ENCODE assay signal across 18 cellular contexts in the genomic region with DNA sequence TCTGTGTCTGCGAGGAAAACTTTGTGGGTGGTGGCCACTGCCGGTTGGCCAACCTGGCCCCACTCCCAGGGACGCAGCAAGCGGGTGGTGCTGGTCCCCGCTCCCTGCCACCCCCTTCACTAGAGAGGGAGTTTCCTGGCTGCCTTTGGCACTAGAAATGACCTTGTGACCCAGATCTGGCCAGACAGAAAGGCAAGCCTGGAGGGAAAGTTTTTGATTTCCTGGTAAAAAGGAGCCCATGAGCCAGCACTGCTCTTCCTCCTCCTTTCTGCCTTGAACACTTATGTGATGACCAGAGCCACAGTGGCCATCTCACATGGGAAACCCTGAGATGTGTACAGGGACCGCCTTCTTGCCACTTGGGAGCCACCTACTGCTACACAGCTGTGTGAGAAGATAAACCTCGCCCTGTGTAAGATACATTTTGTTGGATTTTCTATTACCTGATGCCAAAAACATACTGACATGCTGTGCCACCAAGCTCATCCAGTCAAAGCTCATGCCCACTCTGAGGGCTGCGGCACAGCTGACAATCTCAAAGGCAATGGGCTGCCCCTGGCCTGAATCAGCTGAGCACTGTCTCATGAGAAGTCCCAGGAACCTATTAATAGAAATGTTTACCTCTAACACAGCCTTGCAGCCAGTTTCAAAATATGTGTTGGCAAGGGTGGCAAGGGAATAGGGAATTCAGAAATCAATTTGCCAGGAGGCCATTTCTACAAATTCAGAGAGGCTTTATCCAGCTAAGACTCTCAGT.
A peak's percentile ranks its signal among the peaks of the same experiment; 100 is the strongest.
DNase-seq lines count a peak whose midpoint lies in the region; ATAC-seq and TF ChIP-seq lines count a peak whose summit lies in the region.
"Had no signal": no experiment of that assay in that cellular context is flagged by ENCODE, and none has a peak within 500 bp of the region (broad histone marks: within the 10 kb centered on the region; RNA-seq: fewer than 3 reads in every experiment).

No MANE protein-coding gene starts in this region.

- 0 out of 2 replicates have a peak overlapping the region, but pooled peaks have one; percentile 48 for H3K14ac ChIP-seq in IMR-90 (replicated peaks; ENCODE audit: low read depth, low read length)

- no peak overlapping the region for H4K5ac ChIP-seq in IMR-90 (ENCODE audit: low read depth, low read length)

- POLR2A ChIA-PET in IMR-90 (lab: Charles Lee; ENCODE audit: unreplicated experiment) = no interaction called here

- H2BK20ac ChIP-seq in IMR-90 (ENCODE audit: low read depth, low read length) = no peak overlapping the region

- H3K9me3 Mint-ChIP-seq in Calu3 (ENCODE audit: low read depth, unreplicated experiment) = no peaks in the 10 kb centered on the region
- H3K9me3 Mint-ChIP-seq: activated T-helper 2 cell treated with anti-CD3 and anti-CD28 coated beads, Interferon-gamma antibody, Interleukin-2, Interleukin-4, amounts not matched to agents 10 μg/mL and 5 μg/mL and 100 μg/mL, durations not matched to agents 14 hours and 24 hours and 36 hours; IgD-negative memory B cell; T-helper 2 cell treated with Interferon-gamma antibody and Interleukin-4, amounts not matched to agents 5 μg/mL and 100 μg/mL, for 36 hours had no signal

- H3K9ac ChIP-seq in IMR-90 (ENCODE audit: low read depth, low read length) = no peak overlapping the region

- no peak overlapping the region for H3K4me2 ChIP-seq in IMR-90 (ENCODE audit: low read depth, low read length)

- intact Hi-C loops in IMR-90 (cut with micrococcal nuclease) = loop anchor here (5.0 kb wide), 2 partner anchors 94 to 144 kb away; a partner anchor contains a TSS
- intact Hi-C loops in stomach (cut with DNase I; ENCODE audit: low total_unique reads) = no loop called here
- intact Hi-C loops in testis (cut with DNase I; ENCODE audit: low total_unique reads) = no loop called here
- intact Hi-C loops in Calu3 (cut with micrococcal nuclease; ENCODE audit: unreplicated experiment) = loop anchor here (5.0 kb wide), 2 partner anchors 89 to 144 kb away; no protein-coding TSS in a partner anchor

- H4K8ac ChIP-seq in IMR-90 (ENCODE audit: low read depth in 2 of 2, low read length in 2 of 2) = no peak overlapping the region

- H3K27ac ChIP-seq in IMR-90 (ENCODE audit: insufficient read depth, low read length) = no peak overlapping the region
- H3K27ac ChIP-seq in stomach = peak overlapping the region in 3 of 5 donors; percentile 36 to 53 (median 47)
- H3K27ac ChIP-seq in testis = no peak overlapping the region

- no peak overlapping the region for H3K18ac ChIP-seq in IMR-90 (ENCODE audit: low read depth, low read length)

- no TSS peak for BruUV-seq in IMR-90 (replicated peaks; lab: Mats Ljungman, UMichigan)
- no TSS peak for BruUV-seq in Calu3 (replicated peaks; lab: Mats Ljungman, UMichigan)

- no peaks in the 10 kb centered on the region for H3K9me3 ChIP-seq in IMR-90 (ENCODE audit: control insufficient read depth, insufficient read depth, low read length)
- no peaks in the 10 kb centered on the region for H3K9me3 ChIP-seq in stomach
- H3K9me3 ChIP-seq in testis = no peaks in the 10 kb centered on the region

- H2BK15ac ChIP-seq in IMR-90 (ENCODE audit: low read depth, low read length) = peak overlapping the region; percentile 44; the same call in 1 of the 3 replicates

- H3K36me3 Mint-ChIP-seq in Calu3 (ENCODE audit: insufficient read depth, unreplicated experiment) = peaks cover 43% of the 10 kb centered on the region

- H2BK120ac ChIP-seq in IMR-90 (ENCODE audit: low read depth, low read length) = no peak overlapping the region

- peak; percentile 49; the same call in 1 of the 2 replicates for ATAC-seq in IMR-90 (ENCODE audit: low read depth)
- ATAC-seq in left lobe of liver = peak; percentile 55
- no peak for ATAC-seq in HG02885 (IDR thresholded peaks at IDR 0.05; ENCODE audit: poor library complexity, unreplicated experiment)

- no peaks in the 10 kb centered on the region for H3K27me3 ChIP-seq in IMR-90 (ENCODE audit: control insufficient read depth, insufficient read depth, low read length)
- no peaks in the 10 kb centered on the region for H3K27me3 ChIP-seq in stomach
- H3K27me3 ChIP-seq in testis = no peaks in the 10 kb centered on the region

- no peak for TF ChIP-seq RAD21 in IMR-90 (IDR thresholded peaks at IDR 0.05; ENCODE audit: low read length)

- CTCF ChIA-PET in IMR-90 (lab: Yijun Ruan, JAX) = interaction anchor here (1.1 kb wide), 1 partner anchor 18 kb away, joined by 4 read pairs; no protein-coding TSS in a partner anchor
- CTCF ChIA-PET in Calu3 (lab: Charles Lee) = interaction anchor here (1.1 kb wide), 1 partner anchor 8 kb away, joined by 6 read pairs; no protein-coding TSS in a partner anchor

- no peak for DNase-seq in IMR-90
- peak; percentile 71 to 80 for DNase-seq in erythroblast (lab: John Stamatoyannopoulos, UW)
- peak; percentile 42 for DNase-seq in left lobe of liver (ENCODE audit: low spot score)
- no peak for DNase-seq in stomach
- no peak for DNase-seq in testis
- DNase-seq in Calu3 = no peak
- no peak for DNase-seq in NCI-H146 (lab: John Stamatoyannopoulos, UW)
- DNase-seq: amygdala; GOT3; kidney glomerular epithelial cell; NCI-H2081 treated with DMSO at 0.1 percent for 48 hours; NCI-H524; retina; stimulated activated CD4-positive, alpha-beta T cell treated with anti-CD3 and anti-CD28 coated beads, Interleukin-1b, Interleukin-23, amount 100 ng/mL, for 48 hours had no signal

- TF ChIP-seq POLR2A in IMR-90 (IDR thresholded peaks at IDR 0.05; ENCODE audit: low read depth, low read length) = no peak
- no peak for TF ChIP-seq POLR2A in erythroblast (IDR thresholded peaks at IDR 0.05; ENCODE audit: low read length)
- TF ChIP-seq POLR2A in stomach (IDR thresholded peaks at IDR 0.05) = no peak
- no peak for TF ChIP-seq POLR2A in testis (IDR thresholded peaks at IDR 0.05)

- H3K4me3 ChIP-seq in IMR-90 (ENCODE audit: insufficient read depth, low read depth, low read length) (no peak overlapping the region), stomach (no peak overlapping the region), testis (no peak overlapping the region)

- no peak overlapping the region for H2AK9ac ChIP-seq in IMR-90 (replicated peaks; ENCODE audit: low read depth, low read length, poor library complexity)

- H3K9me1 ChIP-seq in IMR-90 (ENCODE audit: insufficient read depth, low read length) = peaks cover 15% of the 10 kb centered on the region

- H3K4me1 ChIP-seq in IMR-90 (ENCODE audit: control insufficient read depth, insufficient read depth, low read length) (peaks cover 10% of the 10 kb centered on the region), stomach (peaks cover 7 to 37% (median 16%) of the 10 kb centered on the region in 4 donors), testis (peaks cover 3% of the 10 kb centered on the region)

- H3K27me3 Mint-ChIP-seq in Calu3 (ENCODE audit: unreplicated experiment) = no peaks in the 10 kb centered on the region
- H3K27me3 Mint-ChIP-seq: IgD-negative memory B cell had no signal

- H3K36me3 ChIP-seq in IMR-90 (ENCODE audit: control insufficient read depth, insufficient read depth, low read length) = peaks cover 13% of the 10 kb centered on the region
- H3K36me3 ChIP-seq in stomach = peaks cover 0 to 29% (median 20%) of the 10 kb centered on the region in 4 donors
- no peaks in the 10 kb centered on the region for H3K36me3 ChIP-seq in testis (ENCODE audit: low read depth, missing control alignments)

- no peak overlapping the region for H3K56ac ChIP-seq in IMR-90 (ENCODE audit: extremely low read depth, insufficient read depth, low read length)

- no peak overlapping the region for H3K4me3 Mint-ChIP-seq in Calu3 (ENCODE audit: low read depth, unreplicated experiment)
- H3K4me3 Mint-ChIP-seq: IgD-negative memory B cell; T-helper 2 cell treated with Interferon-gamma antibody and Interleukin-4, amounts not matched to agents 5 μg/mL and 100 μg/mL, for 36 hours had no signal

- H4K20me1 ChIP-seq in IMR-90 (ENCODE audit: insufficient read depth, low read length) = 0 out of 2 replicates have a peak, but pooled peaks cover 3% of the 10 kb centered on the region

- H3K4ac ChIP-seq in IMR-90 (ENCODE audit: low read depth, low read length) = peak overlapping the region; percentile 3; the same call in 1 of the 2 replicates

- 100% methylated on average over 3 of the region's 8 CpGs; no CpG with 5 or more reads in 1 of the 2 experiments for WGBS in IMR-90 (ENCODE audit: extremely low coverage in 2 of 2, insufficient read length in 1 of 2), 2 experiments
- 46 to 70% (median 52%) methylated on average over 8 of the region's 8 CpGs for WGBS in stomach, 5 donors
- 55% methylated on average over 7 to 8 of the region's 8 CpGs for WGBS in testis, 2 donors

- TF ChIP-seq EP300 in stomach (IDR thresholded peaks at IDR 0.05) = no peak

- TF ChIP-seq CTCF in IMR-90 (conservative IDR thresholded peaks at IDR 0.05; ENCODE audit: low read depth, low read length) (no peak), stomach (IDR thresholded peaks at IDR 0.05) (no peak), testis (IDR thresholded peaks at IDR 0.05) (no peak), Calu3 (IDR thresholded peaks at IDR 0.05; ENCODE audit: unreplicated experiment) (no peak)

- peak overlapping the region; percentile 67; the same call in 1 of the 2 replicates for H2AK5ac ChIP-seq in IMR-90 (ENCODE audit: low read depth, low read length)

- H4K91ac ChIP-seq in IMR-90 (ENCODE audit: insufficient read depth, low read depth, low read length) = no peak overlapping the region

- H3K23ac ChIP-seq in IMR-90 (ENCODE audit: low read depth, low read length) = no peak overlapping the region; the same call in 1 of the 2 replicates

- H3K27ac Mint-ChIP-seq in Calu3 (ENCODE audit: unreplicated experiment) = no peak overlapping the region
- H3K27ac Mint-ChIP-seq: activated T-helper 2 cell treated with anti-CD3 and anti-CD28 coated beads, Interferon-gamma antibody, Interleukin-2, Interleukin-4, amounts not matched to agents 10 μg/mL and 5 μg/mL and 100 μg/mL, durations not matched to agents 14 hours and 24 hours and 36 hours; IgD-negative memory B cell; T-helper 2 cell treated with Interferon-gamma antibody and Interleukin-4, amounts not matched to agents 5 μg/mL and 100 μg/mL, for 36 hours had no signal

- H2BK5ac ChIP-seq in IMR-90 (ENCODE audit: low read depth, low read length, poor library complexity, severe bottlenecking) = no peak overlapping the region

- H3K4me1 Mint-ChIP-seq in Calu3 (ENCODE audit: low read depth, unreplicated experiment) = peaks cover 8% of the 10 kb centered on the region

- in situ Hi-C loops in IMR-90 (cut with MboI; ENCODE audit: low sequenced_read_pairs) = no loop called here

- H3K79me1 ChIP-seq in IMR-90 (ENCODE audit: low read depth in 1 of 2, low read length in 2 of 2) = peaks cover 8 to 43% of the 10 kb centered on the region in 2 experiments

- dilution Hi-C loops in IMR-90 (cut with HindIII; ENCODE audit: low sequenced_read_pairs, unreplicated experiment) = no loop called here

- H2AFZ ChIP-seq in IMR-90 (replicated peaks; ENCODE audit: low read length, poor library complexity) = no peak overlapping the region

TF ChIP-seq in IMR-90, 13 proteins besides CTCF, POLR2A, EP300 and RAD21 (continues in another document):
- TF ChIP-seq RFX5 (IDR thresholded peaks at IDR 0.05; ENCODE audit: low read depth, low read length) (no peak), BHLHE40 (IDR thresholded peaks at IDR 0.05; ENCODE audit: low read depth, low read length) (no peak), CEBPB (IDR thresholded peaks at IDR 0.05; ENCODE audit: low read depth, low read length) (no peak), FOS (IDR thresholded peaks at IDR 0.05; ENCODE audit: low read depth, low read length) (no peak), MAZ (IDR thresholded peaks at IDR 0.05; ENCODE audit: borderline replicate concordance, low read depth, low read length) (no peak)

Comparison
In these comparisons a context has a peak if more than half of its experiments do, and no peak if none do; other contexts are left out.
1. DNase-seq: peak in erythroblast (2 of 2) and left lobe of liver (single experiment); none in IMR-90 (single experiment), stomach (single experiment), testis (single experiment), Calu3 (single experiment) and NCI-H146 (single experiment).
2. H3K27ac ChIP-seq: peak in stomach (3 of 5); none in IMR-90 (single experiment) and testis (0 of 2).
3. intact Hi-C loops: an anchor here in IMR-90 (5.0 kb wide) and Calu3 (5.0 kb wide); none called in stomach and testis.